In the genomic region with DNA sequence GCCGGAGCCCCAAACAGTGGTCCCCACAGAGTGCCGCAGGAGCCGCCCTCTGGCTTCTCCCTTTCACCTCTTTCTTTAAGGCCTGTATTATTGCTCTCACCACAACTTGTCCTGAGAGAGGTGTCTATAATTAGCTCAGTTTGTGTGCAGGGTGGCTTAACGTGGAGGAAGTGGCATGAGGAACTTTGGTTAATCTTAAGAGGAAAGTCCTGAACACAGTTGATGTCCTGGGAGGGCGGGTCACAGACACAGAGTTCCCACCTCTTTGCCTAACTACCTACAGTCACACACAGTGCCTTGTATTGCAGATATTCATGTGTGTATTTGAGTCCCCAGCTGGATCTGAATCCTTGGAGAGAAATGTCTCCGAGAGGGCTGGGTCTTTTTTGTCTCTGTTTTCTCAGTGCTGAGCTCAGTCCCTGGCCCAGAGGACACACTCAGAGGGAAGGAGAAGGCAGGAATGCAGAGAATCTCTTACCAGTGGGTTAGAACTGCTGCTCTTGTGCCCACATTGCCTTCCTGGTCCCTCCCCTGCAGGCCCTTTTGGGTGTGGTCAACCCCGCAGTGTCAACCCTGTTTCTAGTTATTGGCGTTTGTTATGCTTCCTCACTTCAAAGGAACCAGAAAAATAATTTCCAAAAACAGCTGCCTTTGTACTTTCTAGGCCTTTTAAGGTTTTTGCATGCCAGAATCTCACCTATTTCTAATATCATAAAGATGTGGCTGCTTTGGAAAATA, we compare ENCODE assay signal across 12 cellular contexts.
A peak's percentile ranks its signal among the peaks of the same experiment; 100 is the strongest.
DNase-seq lines count a peak whose midpoint lies in the region; ATAC-seq and TF ChIP-seq lines count a peak whose summit lies in the region.
"Had no signal": no experiment of that assay in that cellular context is flagged by ENCODE, and none has a peak within 500 bp of the region (broad histone marks: within the 10 kb centered on the region; RNA-seq: fewer than 3 reads in every experiment).

No MANE protein-coding gene starts in this region.

- H3K4me3 Mint-ChIP-seq in activated T-helper 1 cell treated with anti-CD3 and anti-CD28 coated beads, Interleukin-12 subunit alpha, Interleukin-12 subunit beta, Interleukin-2, Interleukin-4 antibody, amounts not matched to agents 30 ng/mL and 10 ng/mL and 1 ng/mL, durations not matched to agents 14 hours and 24 hours and 36 hours = peak overlapping the region; percentile 1

- H3K27ac Mint-ChIP-seq in activated T-helper 1 cell treated with anti-CD3 and anti-CD28 coated beads, Interleukin-12 subunit alpha, Interleukin-12 subunit beta, Interleukin-2, Interleukin-4 antibody, amounts not matched to agents 30 ng/mL and 10 ng/mL and 1 ng/mL, durations not matched to agents 14 hours and 24 hours and 36 hours = peak overlapping the region; percentile 15

- no peak overlapping the region for H3K4me2 ChIP-seq in mammary epithelial cell (ENCODE audit: insufficient read depth, low read depth, low read length)

- H3K4me1 Mint-ChIP-seq in activated T-helper 1 cell treated with anti-CD3 and anti-CD28 coated beads, Interleukin-12 subunit alpha, Interleukin-12 subunit beta, Interleukin-2, Interleukin-4 antibody, amounts not matched to agents 30 ng/mL and 10 ng/mL and 1 ng/mL, durations not matched to agents 14 hours and 24 hours and 36 hours (ENCODE audit: low read depth) = peaks cover 23% of the 10 kb centered on the region

- H3K4me3 ChIP-seq in left ventricle myocardium inferior (no peak overlapping the region), HL-60 (replicated peaks; ENCODE audit: insufficient read depth, low read length) (no peak overlapping the region; the same call in 1 of the 2 replicates), thyroid gland (replicated peaks in 1 of 3) (no peak overlapping the region), mammary epithelial cell (replicated peaks in 1 of 3; ENCODE audit: insufficient read depth in 1 of 3, low read depth in 2 of 3, low read length in 3 of 3) (no peak overlapping the region)

- H3K9ac ChIP-seq in mammary epithelial cell (ENCODE audit: insufficient read depth, low read length) = no peak overlapping the region

- CTCF ChIA-PET in mammary epithelial cell (lab: Charles Lee; ENCODE audit: low non-redundant PET) = no interaction called here

- WGBS in thyroid gland, 2 donors = 64 to 68% methylated on average over 8 of the region's 8 CpGs
- WGBS in mammary epithelial cell (ENCODE audit: low coverage, missing lambda C conversion rate) = 91% methylated on average over 8 of the region's 8 CpGs

- peak overlapping the region; percentile 23 for H3K27ac ChIP-seq in left ventricle myocardium inferior (replicated peaks)
- H3K27ac ChIP-seq in HL-60 (replicated peaks) = peak overlapping the region; percentile 55
- peak overlapping the region in 1 of 3 donors; percentile 43 for H3K27ac ChIP-seq in thyroid gland
- H3K27ac ChIP-seq in mammary epithelial cell (ENCODE audit: insufficient read depth, low read depth, low read length) = no peak overlapping the region

- dilution Hi-C loops in mammary epithelial cell (cut with HindIII; ENCODE audit: low sequenced_read_pairs) = no loop called here

- in situ Hi-C loops in mammary epithelial cell (cut with MboI; ENCODE audit: low sequenced_read_pairs in 2 of 2) = no loop called here

- H3K9me3 ChIP-seq in left ventricle myocardium inferior (replicated peaks) = no peaks in the 10 kb centered on the region
- no peaks in the 10 kb centered on the region for H3K9me3 ChIP-seq in thyroid gland
- no peaks in the 10 kb centered on the region for H3K9me3 ChIP-seq in mammary epithelial cell (replicated peaks; ENCODE audit: insufficient read depth, low read length)
- H3K9me3 ChIP-seq: BE2C had no signal

- H4K20me1 ChIP-seq in mammary epithelial cell (ENCODE audit: insufficient read depth, low read length) = no peaks in the 10 kb centered on the region

- H2AFZ ChIP-seq in mammary epithelial cell (ENCODE audit: low read depth, low read length) = no peak overlapping the region

- ATAC-seq in Right ventricle myocardium inferior = no peak
- ATAC-seq in GM19035 (IDR thresholded peaks at IDR 0.05; ENCODE audit: unreplicated experiment) = no peak

- TF ChIP-seq CTCF in left ventricle myocardium inferior (IDR thresholded peaks at IDR 0.05; ENCODE audit: borderline replicate concordance) (no peak), HL-60 (IDR thresholded peaks at IDR 0.05; ENCODE audit: insufficient read depth, low read length) (no peak), thyroid gland (IDR thresholded peaks at IDR 0.05) (no peak), mammary epithelial cell (conservative IDR thresholded peaks at IDR 0.05 in 1 of 2, IDR thresholded peaks at IDR 0.05 in 1 of 2; ENCODE audit: extremely low read depth in 1 of 2, insufficient read depth in 1 of 2, low read depth in 1 of 2, low read length in 2 of 2) (no peak)

- H3K4me1 ChIP-seq in left ventricle myocardium inferior = peaks cover 64% of the 10 kb centered on the region
- peaks cover 26 to 48% of the 10 kb centered on the region in 2 donors for H3K4me1 ChIP-seq in thyroid gland
- H3K4me1 ChIP-seq in mammary epithelial cell (ENCODE audit: insufficient read depth, low read length) = peaks cover 5% of the 10 kb centered on the region

- H3K36me3 Mint-ChIP-seq in activated T-helper 1 cell treated with anti-CD3 and anti-CD28 coated beads, Interleukin-12 subunit alpha, Interleukin-12 subunit beta, Interleukin-2, Interleukin-4 antibody, amounts not matched to agents 30 ng/mL and 10 ng/mL and 1 ng/mL, durations not matched to agents 14 hours and 24 hours and 36 hours (ENCODE audit: low read depth) = peaks cover 5% of the 10 kb centered on the region

- no peak for DNase-seq in left ventricle myocardium inferior
- DNase-seq in Right ventricle myocardium inferior (ENCODE audit: missing footprints) = no peak
- DNase-seq in HL-60 (ENCODE audit: low read depth in 1 of 2, low spot score in 1 of 2) = peak; percentile 52 to 86
- DNase-seq in activated T-helper 1 cell treated with anti-CD3 and anti-CD28 coated beads, Interleukin-12 subunit alpha, Interleukin-12 subunit beta, Interleukin-2, Interleukin-4 antibody, amounts not matched to agents 30 ng/mL and 10 ng/mL and 1 ng/mL, durations not matched to agents 14 hours and 24 hours and 36 hours (ENCODE audit: low spot score) = peak; percentile 24
- DNase-seq in thyroid gland = peak; percentile 53 to 59
- DNase-seq in pons (ENCODE audit: low spot score) = no peak
- no peak for DNase-seq in mammary epithelial cell
- DNase-seq: BE2C, KG1, NCI-H524 treated with DMSO at 0.1 percent for 48 hours, T-helper 9 cell had no signal

- TF ChIP-seq POLR2A in thyroid gland (IDR thresholded peaks at IDR 0.05) = no peak

- no peaks in the 10 kb centered on the region for H3K9me3 Mint-ChIP-seq in activated T-helper 1 cell treated with anti-CD3 and anti-CD28 coated beads, Interleukin-12 subunit alpha, Interleukin-12 subunit beta, Interleukin-2, Interleukin-4 antibody, amounts not matched to agents 30 ng/mL and 10 ng/mL and 1 ng/mL, durations not matched to agents 14 hours and 24 hours and 36 hours

- intact Hi-C loops in left ventricle myocardium inferior (cut with micrococcal nuclease) (no loop called here), Right ventricle myocardium inferior (cut with DNase I) (no loop called here), thyroid gland (cut with DNase I) (no loop called here), mammary epithelial cell (cut with micrococcal nuclease) (no loop called here)
- intact Hi-C loops in activated T-helper 1 cell treated with anti-CD3 and anti-CD28 coated beads, Interleukin-12 subunit alpha, Interleukin-12 subunit beta, Interleukin-2, Interleukin-4 antibody, amounts not matched to agents 30 ng/mL and 10 ng/mL and 1 ng/mL, durations not matched to agents 14 hours and 24 hours and 36 hours (cut with micrococcal nuclease) = no loop called here

- H3K36me3 ChIP-seq in left ventricle myocardium inferior (no peaks in the 10 kb centered on the region), thyroid gland (no peaks in the 10 kb centered on the region), mammary epithelial cell (ENCODE audit: insufficient read depth, low read length) (no peaks in the 10 kb centered on the region)
- H3K36me3 ChIP-seq: BE2C had no signal

- H3K79me2 ChIP-seq in mammary epithelial cell (ENCODE audit: insufficient read depth, low read length) = no peaks in the 10 kb centered on the region

- no peaks in the 10 kb centered on the region for H3K27me3 ChIP-seq in left ventricle myocardium inferior (ENCODE audit: low read depth)
- H3K27me3 ChIP-seq in HL-60 (ENCODE audit: insufficient read depth, poor library complexity, severe bottlenecking) = no peaks in the 10 kb centered on the region
- H3K27me3 ChIP-seq in thyroid gland = no peaks in the 10 kb centered on the region
- H3K27me3 ChIP-seq in mammary epithelial cell (ENCODE audit: insufficient read depth, low read length) = no peaks in the 10 kb centered on the region
- H3K27me3 ChIP-seq: BE2C had no signal

- BruUV-seq in mammary epithelial cell (replicated peaks; lab: Mats Ljungman, UMichigan) = no TSS peak

- no peaks in the 10 kb centered on the region for H3K27me3 Mint-ChIP-seq in activated T-helper 1 cell treated with anti-CD3 and anti-CD28 coated beads, Interleukin-12 subunit alpha, Interleukin-12 subunit beta, Interleukin-2, Interleukin-4 antibody, amounts not matched to agents 30 ng/mL and 10 ng/mL and 1 ng/mL, durations not matched to agents 14 hours and 24 hours and 36 hours (ENCODE audit: insufficient read depth)

Comparison
In these comparisons a context has a peak if more than half of its experiments do, and no peak if none do; other contexts are left out.
1. DNase-seq: peak in HL-60 (2 of 2), activated T-helper 1 cell treated with anti-CD3 and anti-CD28 coated beads, Interleukin-12 subunit alpha, Interleukin-12 subunit beta, Interleukin-2, Interleukin-4 antibody, amounts not matched to agents 30 ng/mL and 10 ng/mL and 1 ng/mL, durations not matched to agents 14 hours and 24 hours and 36 hours (single experiment) and thyroid gland (2 of 2); none in left ventricle myocardium inferior (single experiment), Right ventricle myocardium inferior (single experiment), pons (single experiment) and mammary epithelial cell (single experiment).